In genomic region chr2:237412646-237413292, GRCh38 we compare ENCODE assay signal across 13 cellular contexts. TPM values are rescaled to one million over a fixed set of nuclear protein-coding genes. Genes with fewer than 3 reads are reported as not detected.
DNase-seq lines count a peak whose midpoint lies in the region; ATAC-seq, FAIRE-seq and TF ChIP-seq lines count a peak whose summit lies in the region.
"Had no signal": no experiment of that assay in that cellular context is flagged by ENCODE, and none has a peak within 500 bp of the region (broad histone marks: within the 10 kb centered on the region; RNA-seq: fewer than 3 reads in every experiment).

No MANE protein-coding gene starts in this region.

- TF ChIP-seq CTCF in astrocyte (IDR thresholded peaks at IDR 0.05; ENCODE audit: insufficient read depth, low read depth, low read length): no peak
- TF ChIP-seq CTCF in heart right ventricle (IDR thresholded peaks at IDR 0.05): no peak
- no peak for TF ChIP-seq CTCF in osteocyte (IDR thresholded peaks at IDR 0.05)

- FAIRE-seq in astrocyte (lab: Jason Lieb, UNC): no peak
- FAIRE-seq: colon had no signal

- peaks cover 37% of the 10 kb centered on the region for H3K4me1 Mint-ChIP-seq in astrocyte (ENCODE audit: low read depth, unreplicated experiment)
- H3K4me1 Mint-ChIP-seq in osteocyte (ENCODE audit: unreplicated experiment): peaks cover 64% of the 10 kb centered on the region
- peaks cover 2% of the 10 kb centered on the region for H3K4me1 Mint-ChIP-seq in activated T-cell treated with anti-CD3 and anti-CD28 coated beads, Interleukin-2, amount 50 U/mL, for 24 hours (ENCODE audit: low read depth)
- H3K4me1 Mint-ChIP-seq: memory B cell had no signal

- H3K9ac ChIP-seq in astrocyte (ENCODE audit: low read length): peak overlapping the region; percentile 76

- peaks cover 60% of the 10 kb centered on the region for H3K79me2 ChIP-seq in astrocyte (ENCODE audit: insufficient read depth, low read length)

- H3K27me3 ChIP-seq in astrocyte (ENCODE audit: insufficient read depth, low read length): no peaks in the 10 kb centered on the region
- H3K27me3 ChIP-seq in heart right ventricle: peaks cover 0 to 26% (median 3%) of the 10 kb centered on the region in 7 donors

- no peaks in the 10 kb centered on the region for H4K20me1 ChIP-seq in astrocyte (ENCODE audit: insufficient read depth, low read length)

- H3K27ac Mint-ChIP-seq in astrocyte (ENCODE audit: unreplicated experiment) (peak overlapping the region; percentile 37), osteocyte (ENCODE audit: unreplicated experiment) (peak overlapping the region; percentile 80)
- H3K27ac Mint-ChIP-seq in activated T-cell treated with anti-CD3 and anti-CD28 coated beads, Interleukin-2, amount 50 U/mL, for 24 hours: no peak overlapping the region
- H3K27ac Mint-ChIP-seq: memory B cell had no signal

- H3K9me3 ChIP-seq in astrocyte (ENCODE audit: insufficient read depth, low read depth, low read length) (no peaks in the 10 kb centered on the region), heart right ventricle (no peaks in the 10 kb centered on the region)

- H3K36me3 Mint-ChIP-seq in astrocyte (ENCODE audit: low read depth, unreplicated experiment) (peaks cover 25% of the 10 kb centered on the region), osteocyte (ENCODE audit: unreplicated experiment) (peaks cover 3% of the 10 kb centered on the region)
- H3K36me3 Mint-ChIP-seq in activated T-cell treated with anti-CD3 and anti-CD28 coated beads, Interleukin-2, amount 50 U/mL, for 24 hours (ENCODE audit: low read depth): peaks cover 68% of the 10 kb centered on the region
- H3K36me3 Mint-ChIP-seq: memory B cell had no signal

- H3K4me1 ChIP-seq in astrocyte (ENCODE audit: insufficient read depth, low read length) (peaks cover 16% of the 10 kb centered on the region), heart right ventricle (peaks cover 0 to 31% (median 15%) of the 10 kb centered on the region in 9 donors)

- DNase-seq in astrocyte (ENCODE audit: low read depth): no peak
- peak in 1 of 2 donors; percentile 43 for DNase-seq in heart right ventricle
- no peak for DNase-seq in osteocyte (ENCODE audit: extremely low spot score, unreplicated experiment)
- DNase-seq in ureter (ENCODE audit: low spot score): peak; percentile 51
- no peak for DNase-seq in activated T-cell treated with anti-CD3 and anti-CD28 coated beads, Interleukin-2, amount 50 U/mL, for 24 hours
- DNase-seq in NCI-H748 treated with DMSO at 0.1 percent for 48 hours (lab: John Stamatoyannopoulos, UW): no peak
- DNase-seq in GM19238 (ENCODE audit: insufficient read length, low spot score): no peak
- DNase-seq: DMS 273 treated with DMSO at 0.1 percent for 48 hours, NCI-H1048, NCI-H69 had no signal

- peak; percentile 14 to 61 (median 41) for ATAC-seq in heart right ventricle
- ATAC-seq in GM21529 (IDR thresholded peaks at IDR 0.05; ENCODE audit: unreplicated experiment): no peak

- WGBS in heart right ventricle, 2 donors: 57 to 70% methylated on average over 14 of the region's 14 CpGs

- peaks cover 2% of the 10 kb centered on the region for H3K9me3 Mint-ChIP-seq in astrocyte (ENCODE audit: unreplicated experiment)
- no peaks in the 10 kb centered on the region for H3K9me3 Mint-ChIP-seq in osteocyte (ENCODE audit: unreplicated experiment)
- no peaks in the 10 kb centered on the region for H3K9me3 Mint-ChIP-seq in activated T-cell treated with anti-CD3 and anti-CD28 coated beads, Interleukin-2, amount 50 U/mL, for 24 hours
- H3K9me3 Mint-ChIP-seq: memory B cell had no signal

- H2AFZ ChIP-seq in astrocyte (ENCODE audit: low read depth, low read length): no peak overlapping the region

- H3K4me2 ChIP-seq in astrocyte (ENCODE audit: low read length): peak overlapping the region; percentile 81

- intact Hi-C loops in heart right ventricle (cut with DNase I): loop anchor here in 6 of 10 donors (5.0 to 10.0 kb wide), 8 partner anchors 90 to 318 kb away; no protein-coding TSS in a partner anchor

- H3K4me3 ChIP-seq in astrocyte (ENCODE audit: insufficient read depth, low read depth, low read length) (peak overlapping the region; percentile 61), heart right ventricle (peak overlapping the region; percentile 32 to 63 (median 57))

- H3K4me3 Mint-ChIP-seq in astrocyte (ENCODE audit: unreplicated experiment): peak overlapping the region; percentile 92
- peak overlapping the region; percentile 78 for H3K4me3 Mint-ChIP-seq in osteocyte (ENCODE audit: unreplicated experiment)
- H3K4me3 Mint-ChIP-seq in activated T-cell treated with anti-CD3 and anti-CD28 coated beads, Interleukin-2, amount 50 U/mL, for 24 hours: no peak overlapping the region
- H3K4me3 Mint-ChIP-seq: memory B cell had no signal

- H3K27ac ChIP-seq in astrocyte (ENCODE audit: low read depth, low read length) (peak overlapping the region; percentile 49), heart right ventricle (peak overlapping the region; percentile 66 to 87 (median 81))

- no peaks in the 10 kb centered on the region for H3K36me3 ChIP-seq in astrocyte (ENCODE audit: insufficient read depth, low read length)
- peaks cover 0 to 7% (median 0%) of the 10 kb centered on the region in 9 donors for H3K36me3 ChIP-seq in heart right ventricle

- H3K27me3 Mint-ChIP-seq in astrocyte (ENCODE audit: low read depth, unreplicated experiment) (no peaks in the 10 kb centered on the region), osteocyte (ENCODE audit: unreplicated experiment) (no peaks in the 10 kb centered on the region)
- H3K27me3 Mint-ChIP-seq in activated T-cell treated with anti-CD3 and anti-CD28 coated beads, Interleukin-2, amount 50 U/mL, for 24 hours: no peaks in the 10 kb centered on the region

RNA-seq across cellular contexts. Expression of gene COL6A3, which starts 1.2 kb away (rescaled TPM):
- total RNA-seq in astrocyte (200 and 560 TPM in 2 replicates), heart right ventricle (100 to 1,000 TPM in 2 of 10 donors, 10 to 100 TPM in 8; 27.7 to 222 (median 47.5) TPM), osteocyte (143 and 159 TPM in 2 replicates), ureter (197 TPM)
- 100 to 1,000 TPM in 1 of 2 donors, 10 to 100 TPM in 1; 33.5 to 116 TPM for polyA plus RNA-seq in heart right ventricle
